ENCODE assay signal across 8 cellular contexts in genomic region chr17:42677921-42678781, GRCh38. TPM values are rescaled to one million over a fixed set of nuclear protein-coding genes. Genes with fewer than 3 reads are reported as not detected.
A peak's percentile ranks its signal among the peaks of the same experiment; 100 is the strongest.
DNase-seq lines count a peak whose midpoint lies in the region; ATAC-seq and TF ChIP-seq lines count a peak whose summit lies in the region.

No MANE protein-coding gene starts in this region.

- peak; percentile 25 to 54 (median 30) for ATAC-seq in natural killer cell
- ATAC-seq in stimulated activated naive CD8-positive, alpha-beta T cell treated with anti-CD3 and anti-CD28 coated beads, Interleukin-15, amount 100 ng/mL, for 72 hours = peak; percentile 35

- H3K27ac ChIP-seq in MM.1S (ENCODE audit: low read length) = peak overlapping the region; percentile 93

- no peak for TF ChIP-seq CTCF in AG10803 (conservative IDR thresholded peaks at IDR 0.05; ENCODE audit: low read length)
- no peak for TF ChIP-seq CTCF in MM.1S (IDR thresholded peaks at IDR 0.05; ENCODE audit: low read length)
- TF ChIP-seq CTCF in fibroblast of the aortic adventitia (IDR thresholded peaks at IDR 0.05; ENCODE audit: insufficient read depth, low read length) = no peak
- TF ChIP-seq CTCF in natural killer cell (IDR thresholded peaks at IDR 0.05) = no peak

- H3K79me2 ChIP-seq in MM.1S (ENCODE audit: low read length) = peaks cover 52% of the 10 kb centered on the region

- H4K20me1 ChIP-seq in MM.1S (ENCODE audit: insufficient read depth, low read length) = no peaks in the 10 kb centered on the region

- no peaks in the 10 kb centered on the region for H3K9me3 Mint-ChIP-seq in natural killer cell
- H3K9me3 Mint-ChIP-seq in stimulated activated naive CD8-positive, alpha-beta T cell treated with anti-CD3 and anti-CD28 coated beads, Interleukin-15, amount 100 ng/mL, for 72 hours = no peaks in the 10 kb centered on the region

- H3F3A ChIP-seq in MM.1S (ENCODE audit: insufficient read depth, low read length) = peaks cover 36% of the 10 kb centered on the region

- H3K4me1 ChIP-seq in MM.1S (ENCODE audit: low read length) = peaks cover 24% of the 10 kb centered on the region

- intact Hi-C loops in natural killer cell (cut with micrococcal nuclease) = loop anchor here (2.0 kb wide), 1 partner anchor 69 kb away; the partner anchor contains the start of genes RETREG3 and TUBG1

- peaks cover 3% of the 10 kb centered on the region; the same call in 1 of the 2 replicates for H3K36me3 ChIP-seq in MM.1S (replicated peaks; ENCODE audit: insufficient read depth, low read length)

- H3K27me3 Mint-ChIP-seq in natural killer cell (ENCODE audit: low read depth in 2 of 2) = peaks cover 21 to 38% of the 10 kb centered on the region in 2 donors
- peaks cover 72% of the 10 kb centered on the region for H3K27me3 Mint-ChIP-seq in stimulated activated naive CD8-positive, alpha-beta T cell treated with anti-CD3 and anti-CD28 coated beads, Interleukin-15, amount 100 ng/mL, for 72 hours

- H3K4me3 ChIP-seq in AG10803 (ENCODE audit: low read length) (peak overlapping the region; percentile 75), MM.1S (ENCODE audit: low read length) (peak overlapping the region; percentile 61), fibroblast of the aortic adventitia (ENCODE audit: low read depth, low read length) (peak overlapping the region; percentile 75)

- H2AFZ ChIP-seq in MM.1S (ENCODE audit: low read length) = peak overlapping the region; percentile 33; the same call in 1 of the 2 replicates

- H3K9ac ChIP-seq in MM.1S (ENCODE audit: low read length) = peak overlapping the region; percentile 94

- no peaks in the 10 kb centered on the region for H3K36me3 Mint-ChIP-seq in natural killer cell

- no peaks in the 10 kb centered on the region for H3K27me3 ChIP-seq in MM.1S (replicated peaks; ENCODE audit: insufficient read depth, low read length)

- peak; percentile 74 for TF ChIP-seq POLR2A in Raji (IDR thresholded peaks at IDR 0.05; ENCODE audit: insufficient read depth, low read depth, low read length)

- H3K4me3 Mint-ChIP-seq in natural killer cell = peak overlapping the region; percentile 94
- H3K4me3 Mint-ChIP-seq in stimulated activated naive CD8-positive, alpha-beta T cell treated with anti-CD3 and anti-CD28 coated beads, Interleukin-15, amount 100 ng/mL, for 72 hours = peak overlapping the region; percentile 87 to 93

- peaks cover 21 to 63% of the 10 kb centered on the region in 2 donors for H3K4me1 Mint-ChIP-seq in natural killer cell
- peaks cover 88% of the 10 kb centered on the region for H3K4me1 Mint-ChIP-seq in stimulated activated naive CD8-positive, alpha-beta T cell treated with anti-CD3 and anti-CD28 coated beads, Interleukin-15, amount 100 ng/mL, for 72 hours

- peak; percentile 89 for DNase-seq in AG10803 (ENCODE audit: low read depth)
- peak; percentile 90 for DNase-seq in GM19238 (ENCODE audit: insufficient read length, low spot score)
- DNase-seq in MM.1S = peak; percentile 96
- DNase-seq in activated gamma-delta T cell (lab: John Stamatoyannopoulos, UW) = peak; percentile 58
- DNase-seq in fibroblast of the aortic adventitia (ENCODE audit: low read depth) = peak; percentile 81
- peak; percentile 80 for DNase-seq in natural killer cell
- DNase-seq in stimulated activated naive CD8-positive, alpha-beta T cell treated with anti-CD3 and anti-CD28 coated beads, Interleukin-15, amount 100 ng/mL, for 72 hours = peak; percentile 74 to 84

- H3K9me3 ChIP-seq in MM.1S (replicated peaks; ENCODE audit: insufficient read depth, low read length) = no peaks in the 10 kb centered on the region

- H3K9me2 ChIP-seq in MM.1S (replicated peaks; ENCODE audit: insufficient read depth, low read length) = no peaks in the 10 kb centered on the region

- peak overlapping the region; percentile 90 for H3K4me2 ChIP-seq in MM.1S (ENCODE audit: low read depth, low read length)

- peak overlapping the region; percentile 74 to 81 for H3K27ac Mint-ChIP-seq in natural killer cell
- peak overlapping the region; percentile 26 to 49 for H3K27ac Mint-ChIP-seq in stimulated activated naive CD8-positive, alpha-beta T cell treated with anti-CD3 and anti-CD28 coated beads, Interleukin-15, amount 100 ng/mL, for 72 hours

RNA-seq across cellular contexts. Expression of gene PLEKHH3, which starts 1.4 kb away (rescaled TPM):
- total RNA-seq in fibroblast of the aortic adventitia (ENCODE audit: low replicate concordance) (15.5 and 15.6 TPM in 2 replicates), natural killer cell (1 to 10 TPM in 1 of 3 donors, under 1 TPM in 2; 0.14 to 1.8 (median 0.26) TPM)

RNA-seq across cellular contexts. Expression of gene CCR10, which starts 3.5 kb away (rescaled TPM):
- total RNA-seq in fibroblast of the aortic adventitia (ENCODE audit: low replicate concordance) (4.3 and 4.9 TPM in 2 replicates), natural killer cell (1 to 10 TPM; 1.2 to 2.6 (median 1.2) TPM)

RNA-seq across cellular contexts. Expression of gene CNTNAP1, which starts 4.2 kb away (rescaled TPM):
- total RNA-seq in fibroblast of the aortic adventitia (ENCODE audit: low replicate concordance) (32.0 and 41.5 TPM in 2 replicates), natural killer cell (under 1 TPM; 0.33 to 0.85 (median 0.39) TPM)

RNA-seq across cellular contexts. Expression of gene TUBG2, which starts 19.1 kb away (rescaled TPM):
- total RNA-seq in fibroblast of the aortic adventitia (ENCODE audit: low replicate concordance) (4.3 and 12.1 TPM in 2 replicates), natural killer cell (10 to 100 TPM in 1 of 3 donors, 1 to 10 TPM in 2; 7.8 to 14.2 (median 9.6) TPM)

Comparison
In these comparisons a context has a peak if more than half of its experiments do, and no peak if none do; other contexts are left out.
1. Peak in every context shown above with its lines: DNase-seq, ATAC-seq, H3K4me3 ChIP-seq and H3K27ac ChIP-seq.
2. RNA of gene CNTNAP1, which starts 4.2 kb away (total RNA-seq): 32.0 to 41.5 TPM in fibroblast of the aortic adventitia; 0.33 to 0.85 TPM in natural killer cell; every median in the first group is over 10 times any median in the second.